ENCODE assay signal across 1 cellular context in genomic region chr7:155269766-155270585, GRCh38.
TF ChIP-seq lines count a peak whose summit lies in the region.

No MANE protein-coding gene starts in this region.

TF ChIP-seq in IMR-90, 13 proteins besides CTCF, POLR2A, EP300 and RAD21:
- no peak for TF ChIP-seq MAFK (IDR thresholded peaks at IDR 0.05; ENCODE audit: low read depth, low read length)
- TF ChIP-seq BHLHE40 (IDR thresholded peaks at IDR 0.05; ENCODE audit: low read depth, low read length): peak; percentile 80; the same call in 1 of the 2 replicates
- peak; percentile 63; the same call in 1 of the 2 replicates for TF ChIP-seq USF2 (IDR thresholded peaks at IDR 0.05; ENCODE audit: low read depth, low read length)
- peak; percentile 81 for TF ChIP-seq CEBPB (IDR thresholded peaks at IDR 0.05; ENCODE audit: low read depth, low read length)
- no peak for TF ChIP-seq FOS (IDR thresholded peaks at IDR 0.05; ENCODE audit: low read depth, low read length)
- no peak for TF ChIP-seq RFX5 (IDR thresholded peaks at IDR 0.05; ENCODE audit: low read depth, low read length)
- TF ChIP-seq RCOR1 (IDR thresholded peaks at IDR 0.05; ENCODE audit: insufficient replicate concordance, low read length): no peak
- TF ChIP-seq, protein P1, sequence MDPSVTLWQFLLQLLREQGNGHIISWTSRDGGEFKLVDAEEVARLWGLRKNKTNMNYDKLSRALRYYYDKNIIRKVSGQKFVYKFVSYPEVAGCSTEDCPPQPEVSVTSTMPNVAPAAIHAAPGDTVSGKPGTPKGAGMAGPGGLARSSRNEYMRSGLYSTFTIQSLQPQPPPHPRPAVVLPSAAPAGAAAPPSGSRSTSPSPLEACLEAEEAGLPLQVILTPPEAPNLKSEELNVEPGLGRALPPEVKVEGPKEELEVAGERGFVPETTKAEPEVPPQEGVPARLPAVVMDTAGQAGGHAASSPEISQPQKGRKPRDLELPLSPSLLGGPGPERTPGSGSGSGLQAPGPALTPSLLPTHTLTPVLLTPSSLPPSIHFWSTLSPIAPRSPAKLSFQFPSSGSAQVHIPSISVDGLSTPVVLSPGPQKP (IDR thresholded peaks at IDR 0.05; ENCODE audit: borderline replicate concordance, low read depth, low read length): no peak
- no peak for TF ChIP-seq CHD1 (IDR thresholded peaks at IDR 0.05; ENCODE audit: low read depth, low read length)
- no peak for TF ChIP-seq MXI1 (IDR thresholded peaks at IDR 0.05; ENCODE audit: borderline replicate concordance, low read depth, low read length)
- TF ChIP-seq SMC3 (IDR thresholded peaks at IDR 0.05; ENCODE audit: low read depth, low read length): no peak
- TF ChIP-seq MAZ (IDR thresholded peaks at IDR 0.05; ENCODE audit: borderline replicate concordance, low read depth, low read length): no peak
- peak; percentile 53; the same call in 1 of the 2 replicates for TF ChIP-seq NFE2L2 (IDR thresholded peaks at IDR 0.05; ENCODE audit: low read depth, low read length)
